ENCODE assay signal across 18 cellular contexts in the genomic region with DNA sequence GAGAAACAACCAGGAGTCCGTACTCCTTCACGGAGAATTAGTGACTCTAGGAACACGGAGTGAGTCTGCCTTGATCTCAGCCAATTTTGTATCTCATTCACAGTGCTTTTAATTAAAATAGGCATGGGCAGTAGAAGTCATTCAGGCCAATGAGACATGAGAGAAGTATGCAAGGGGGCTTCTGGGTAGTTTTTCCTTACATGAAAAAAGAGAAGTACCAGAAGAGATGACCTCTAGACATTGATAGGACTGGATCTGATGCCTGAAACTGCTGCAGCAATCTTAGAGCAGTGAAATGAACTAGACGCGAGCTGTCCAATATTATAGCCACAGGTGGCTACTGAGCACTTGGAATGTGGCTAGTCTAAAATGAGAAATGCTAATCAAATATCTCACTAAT.
"Had no signal": no experiment of that assay in that cellular context is flagged by ENCODE, and none has a peak within 500 bp of the region (broad histone marks: within the 10 kb centered on the region; RNA-seq: fewer than 3 reads in every experiment).

No MANE protein-coding gene starts in this region.

- H3K4me3 ChIP-seq: MG63 had no signal

- H3K9me3 ChIP-seq: MG63, SK-N-SH had no signal

- H3K4me2 ChIP-seq: SK-N-SH had no signal

- DNase-seq: IMR-90, Kasumi-1, KG1, MG63, NCI-H1092 treated with DMSO at 0.1 percent for 48 hours, NCI-H1436, NCI-H187, NCI-H2029, NCI-H2081 treated with DMSO at 0.1 percent for 48 hours, NCI-H2227 treated with DMSO at 0.1 percent for 48 hours, NCI-H524, NCI-H526 treated with DMSO at 0.1 percent for 48 hours, NCI-H774, Right ventricle myocardium superior, RPMI8226, SIG-M5, SK-N-SH had no signal

- H3K36me3 ChIP-seq: MG63 had no signal

- H3K9ac ChIP-seq: SK-N-SH had no signal

- ATAC-seq: HepG2 had no signal

- H3K27me3 ChIP-seq: MG63 had no signal
